ENCODE assay signal across 9 cellular contexts in the genomic region with DNA sequence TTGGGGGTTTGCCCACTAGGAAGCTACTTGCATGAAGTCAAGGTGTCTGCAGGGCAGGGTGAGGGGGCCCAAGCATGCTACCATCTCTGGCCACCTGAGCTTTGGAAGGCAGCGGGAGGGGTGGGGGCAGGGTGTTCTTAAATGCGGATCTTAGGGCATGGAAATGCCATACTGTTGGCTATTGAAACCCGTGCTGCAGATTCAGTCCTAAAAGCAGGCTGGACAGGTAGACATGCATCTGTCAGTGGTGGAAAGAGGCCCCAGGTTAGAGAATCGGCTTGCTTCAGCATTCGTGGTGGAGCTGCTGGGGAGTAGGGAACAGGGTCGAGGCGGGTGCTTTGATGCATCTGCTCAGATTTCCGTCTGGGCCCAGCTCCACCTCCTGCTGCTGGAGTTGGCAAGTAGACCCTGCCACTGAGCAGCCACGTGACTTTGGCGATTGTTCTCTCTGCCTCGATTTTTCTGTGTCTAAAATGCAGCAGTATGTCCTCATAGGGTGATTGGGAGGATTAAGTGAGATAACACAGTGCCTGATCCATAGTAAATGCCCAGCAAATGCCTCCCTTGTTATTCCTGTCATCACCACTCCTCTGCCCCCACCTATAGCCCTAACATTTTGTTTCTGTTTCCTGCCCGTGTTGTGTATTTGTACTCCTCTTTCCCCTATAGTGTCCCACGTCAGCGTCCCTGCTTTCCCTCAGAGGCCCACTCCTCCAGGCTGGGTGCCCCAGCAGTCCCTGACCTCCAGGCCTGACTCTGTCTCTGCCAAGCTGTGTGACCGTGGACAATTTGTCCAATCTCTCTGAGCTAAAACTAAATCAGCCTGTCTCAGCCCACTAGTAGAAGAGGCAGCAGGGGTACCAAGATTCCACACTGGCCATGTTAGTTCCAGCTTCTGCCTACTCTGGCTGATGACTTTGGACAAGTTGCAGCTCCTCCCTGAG. TPM values are rescaled to one million over a fixed set of nuclear protein-coding genes. Genes with fewer than 3 reads are reported as not detected.
DNase-seq lines count a peak whose midpoint lies in the region; ATAC-seq, FAIRE-seq and TF ChIP-seq lines count a peak whose summit lies in the region.
"Had no signal": no experiment of that assay in that cellular context is flagged by ENCODE, and none has a peak within 500 bp of the region (broad histone marks: within the 10 kb centered on the region; RNA-seq: fewer than 3 reads in every experiment).

No MANE protein-coding gene starts in this region.

- H3K9me3 Mint-ChIP-seq in H9: no peaks in the 10 kb centered on the region; a peak in 1 of 5 replicates

- peak overlapping the region; percentile 18 to 87 (median 58); a peak in 4 of 7 replicates for H3K27ac Mint-ChIP-seq in H9

- H3K4me2 ChIP-seq in H9 (ENCODE audit: insufficient read depth, insufficient read length, low read length): no peak overlapping the region
- H3K4me2 ChIP-seq in SK-N-SH: peak overlapping the region; percentile 77

- no peak overlapping the region for H2AK5ac ChIP-seq in H9 (ENCODE audit: insufficient read length, low read length)

- POLR2A ChIA-PET in SK-N-SH (lab: Yijun Ruan, JAX): no interaction called here

- no peak for TF ChIP-seq CTCF in H9 (conservative IDR thresholded peaks at IDR 0.05)
- TF ChIP-seq CTCF in SK-N-SH (IDR thresholded peaks at IDR 0.05): no peak
- no peak for TF ChIP-seq CTCF in gastroesophageal sphincter (IDR thresholded peaks at IDR 0.05)
- no peak for TF ChIP-seq CTCF in psoas muscle (IDR thresholded peaks at IDR 0.05)

- intact Hi-C loops in psoas muscle (cut with DNase I): loop anchor here in 1 of 2 donors (10.0 kb wide), 1 partner anchor 236 kb away; no protein-coding TSS in a partner anchor

- no peak overlapping the region; the same call in 1 of the 2 replicates for H3K14ac ChIP-seq in H9 (ENCODE audit: insufficient read depth, low read length)

- no peak overlapping the region for H4K91ac ChIP-seq in H9 (ENCODE audit: insufficient read length, low read depth, low read length)

- H2BK15ac ChIP-seq in H9 (ENCODE audit: low read depth, low read length): no peak overlapping the region

- no peak overlapping the region for H4K8ac ChIP-seq in H9 (replicated peaks; ENCODE audit: insufficient read length, low read depth, low read length)

- peaks cover 81 to 88% of the 10 kb centered on the region in 2 experiments for H3K4me1 Mint-ChIP-seq in H9

- no peak for TF ChIP-seq RAD21 in SK-N-SH (IDR thresholded peaks at IDR 0.05; ENCODE audit: low read length)

- peaks cover 1% of the 10 kb centered on the region for H3K23me2 ChIP-seq in H9 (ENCODE audit: insufficient read length, low read depth, low read length, poor library complexity, severe bottlenecking)

- peaks cover 13% of the 10 kb centered on the region for H3F3A ChIP-seq in SK-N-SH (replicated peaks; ENCODE audit: insufficient read depth)

- H3K23ac ChIP-seq in H9 (ENCODE audit: insufficient read length, low read depth, low read length): no peak overlapping the region

- no peak overlapping the region for H3K18ac ChIP-seq in H9 (ENCODE audit: insufficient read length, low read depth, low read length)

- no peak for DNase-seq in H9
- DNase-seq in SK-N-SH: no peak
- DNase-seq in psoas muscle: peak; percentile 52 to 74
- DNase-seq in GM19239 (ENCODE audit: insufficient read length, low spot score): no peak
- DNase-seq in activated CD4-positive, CD25-positive, alpha-beta regulatory T cell treated with anti-CD3 and anti-CD28 coated beads, Interleukin-2, amount 50 U/mL, for 72 hours: no peak
- DNase-seq: activated T-cell treated with anti-CD3 and anti-CD28 coated beads for 4 hours had no signal

- H2BK120ac ChIP-seq in H9 (ENCODE audit: low read depth, low read length, poor library complexity, severe bottlenecking): no peak overlapping the region

- no peaks in the 10 kb centered on the region for H3K9me3 ChIP-seq in H9 (ENCODE audit: control insufficient read depth, low read depth, low read length)
- H3K9me3 ChIP-seq in SK-N-SH: no peaks in the 10 kb centered on the region
- H3K9me3 ChIP-seq in gastroesophageal sphincter: no peaks in the 10 kb centered on the region
- H3K9me3 ChIP-seq in psoas muscle: no peaks in the 10 kb centered on the region

- H3K4me3 ChIP-seq in SK-N-SH (ENCODE audit: low read depth in 2 of 2, low read length in 1 of 2): peak overlapping the region in 1 of 2 experiments; percentile 23; a peak in 1 of 4 replicates
- no peak overlapping the region for H3K4me3 ChIP-seq in gastroesophageal sphincter
- peak overlapping the region; percentile 50 for H3K4me3 ChIP-seq in psoas muscle

- H3K4me1 ChIP-seq in H9 (ENCODE audit: insufficient read depth, low read length) (no peaks in the 10 kb centered on the region; the same call in 1 of the 2 replicates), SK-N-SH (ENCODE audit: control insufficient read depth in 1 of 2, insufficient read depth in 2 of 2, low read depth in 1 of 2, low read length in 1 of 2) (peaks cover 25 to 32% of the 10 kb centered on the region in 2 experiments; a peak in 3 of 4 replicates), gastroesophageal sphincter (peaks cover 0 to 85% (median 41%) of the 10 kb centered on the region in 3 donors), psoas muscle (peaks cover 97% of the 10 kb centered on the region)

- H3K79me2 ChIP-seq in H9 (ENCODE audit: insufficient read depth, low read length): peaks cover 60% of the 10 kb centered on the region
- H3K79me2 ChIP-seq in SK-N-SH (ENCODE audit: insufficient read depth): peaks cover 97% of the 10 kb centered on the region

- peak overlapping the region in 1 of 2 experiments; percentile 27; a peak in 1 of 5 replicates for H3K4me3 Mint-ChIP-seq in H9

- H3K27me3 Mint-ChIP-seq in H9 (ENCODE audit: low read depth): no peaks in the 10 kb centered on the region

- H3K27me3 ChIP-seq in H9 (ENCODE audit: insufficient read depth, low read length) (no peaks in the 10 kb centered on the region), SK-N-SH (ENCODE audit: insufficient read depth) (no peaks in the 10 kb centered on the region), gastroesophageal sphincter (no peaks in the 10 kb centered on the region), psoas muscle (ENCODE audit: insufficient read depth in 3 of 3, low read length in 2 of 3) (no peaks in the 10 kb centered on the region)

- no peak overlapping the region for H3T11ph ChIP-seq in H9 (ENCODE audit: low read length)

- H2BK20ac ChIP-seq in H9 (ENCODE audit: low read depth, low read length, poor library complexity, severe bottlenecking): no peak overlapping the region

- H3K79me1 ChIP-seq in H9 (ENCODE audit: insufficient read depth, low read depth, low read length, poor library complexity, severe bottlenecking): no peaks in the 10 kb centered on the region

- ATAC-seq in gastroesophageal sphincter: peak; percentile 21
- peak; percentile 55 to 68 (median 60) for ATAC-seq in psoas muscle
- ATAC-seq in HG02885 (IDR thresholded peaks at IDR 0.05; ENCODE audit: poor library complexity, unreplicated experiment): no peak
- ATAC-seq in HG02938 (IDR thresholded peaks at IDR 0.05; ENCODE audit: unreplicated experiment): no peak

- peaks cover 2 to 17% (median 10%) of the 10 kb centered on the region in 3 experiments; a peak in 6 of 7 replicates for H3K36me3 Mint-ChIP-seq in H9 (ENCODE audit: insufficient read depth in 1 of 3, low read depth in 3 of 3)

- H3K36me3 ChIP-seq in SK-N-SH (replicated peaks in 1 of 2; ENCODE audit: control insufficient read depth in 1 of 2, insufficient read depth in 2 of 2, low read length in 1 of 2) (no peaks in the 10 kb centered on the region), gastroesophageal sphincter (no peaks in the 10 kb centered on the region), psoas muscle (ENCODE audit: insufficient read depth in 1 of 2, low read depth in 1 of 2) (no peaks in the 10 kb centered on the region)

- H3K9ac ChIP-seq in H9 (ENCODE audit: extremely low read depth, insufficient read length, low read length): no peak overlapping the region
- no peak overlapping the region for H3K9ac ChIP-seq in SK-N-SH

- H4K20me1 ChIP-seq in H9 (ENCODE audit: control insufficient read depth, insufficient read depth, insufficient read length) (no peaks in the 10 kb centered on the region), SK-N-SH (ENCODE audit: insufficient read depth) (peaks cover 91% of the 10 kb centered on the region)

- no peak for TF ChIP-seq POLR2A in gastroesophageal sphincter (IDR thresholded peaks at IDR 0.05)

- H3K56ac ChIP-seq in H9 (ENCODE audit: insufficient read length, low read depth, low read length): no peak overlapping the region

- H3K27ac ChIP-seq in H9 (ENCODE audit: insufficient read length, low read depth, low read length) (no peak overlapping the region), SK-N-SH (ENCODE audit: low read depth in 2 of 2, low read length in 1 of 2) (peak overlapping the region in 1 of 2 experiments; percentile 84; a peak in 1 of 4 replicates), gastroesophageal sphincter (peak overlapping the region in 2 of 4 donors; percentile 45 to 51), psoas muscle (peak overlapping the region; percentile 93)

- H3K4ac ChIP-seq in H9 (ENCODE audit: low read depth, low read length): no peak overlapping the region

- CTCF ChIA-PET in SK-N-SH (lab: Yijun Ruan, JAX): no interaction called here

- no peaks in the 10 kb centered on the region for H3K9me2 ChIP-seq in SK-N-SH

- no peak overlapping the region for H2AFZ ChIP-seq in H9 (ENCODE audit: low read length)
- no peak overlapping the region for H2AFZ ChIP-seq in SK-N-SH (ENCODE audit: low read depth)

- H4K5ac ChIP-seq in H9 (ENCODE audit: insufficient read length, low read depth, low read length): no peak overlapping the region

- no peak for FAIRE-seq in GM19239 (lab: Jason Lieb, UNC)

- H2BK5ac ChIP-seq in H9 (ENCODE audit: insufficient read length, low read length): no peak overlapping the region

- no peak for TF ChIP-seq EP300 in SK-N-SH (IDR thresholded peaks at IDR 0.05; ENCODE audit: borderline replicate concordance in 1 of 2, low read depth in 1 of 2, low read length in 1 of 2)
- no peak for TF ChIP-seq EP300 in gastroesophageal sphincter (IDR thresholded peaks at IDR 0.05)

- H2BK12ac ChIP-seq in H9 (ENCODE audit: insufficient read length, low read depth, low read length): no peak overlapping the region

- no CpG with 5 or more reads among the region's 15 CpGs for WGBS in H9 (ENCODE audit: extremely low coverage, insufficient read length, low lambda C conversion rate)
- WGBS in SK-N-SH (ENCODE audit: low lambda C conversion rate): 70% methylated on average over 11 of the region's 15 CpGs
- 40% methylated on average over 9 of the region's 15 CpGs; no CpG with 5 or more reads in 1 of the 2 donors for WGBS in gastroesophageal sphincter (ENCODE audit: low coverage in 1 of 2), 2 donors
- WGBS in psoas muscle, 3 donors: 21 to 28% (median 23%) methylated on average over 15 of the region's 15 CpGs

RNA-seq across cellular contexts. Expression of gene PPP1R37, which starts 5.8 kb away (rescaled TPM):
- total RNA-seq in H9 (2021) (29.9 and 33.6 TPM in 2 replicates), gastroesophageal sphincter (10 to 100 TPM; 22.6 to 51.4 (median 24.6) TPM), psoas muscle (10 to 100 TPM; 27.0 to 34.6 (median 29.1) TPM)
- polyA plus RNA-seq in SK-N-SH (2012; rRNA removed) (19.3 and 24.4 TPM in 2 replicates), psoas muscle (10 to 100 TPM; 25.5 to 39.5 (median 36.3) TPM)
- polyA plus RNA-seq in SK-N-SH (2012; cell fraction: cytosol; rRNA removed): 9.4 and 14.2 TPM in 2 replicates
- 53.9 and 70.9 TPM in 2 replicates for polyA plus RNA-seq in SK-N-SH (2012; cell fraction: nucleus; rRNA removed)

RNA-seq across cellular contexts. Expression of gene GEMIN7, which starts 19.7 kb away (rescaled TPM):
- total RNA-seq in H9 (2021): 46.0 and 47.2 TPM in 2 replicates
- polyA plus RNA-seq in SK-N-SH (2012; rRNA removed): 24.2 and 28.7 TPM in 2 replicates
- polyA plus RNA-seq in SK-N-SH (2012; cell fraction: cytosol; rRNA removed): 14.5 and 19.1 TPM in 2 replicates
- 16.1 and 16.5 TPM in 2 replicates for polyA plus RNA-seq in SK-N-SH (2012; cell fraction: nucleus; rRNA removed)
- 10 to 100 TPM in 3 of 4 donors, 1 to 10 TPM in 1; 6.4 to 17.6 (median 14.8) TPM for total RNA-seq in gastroesophageal sphincter
- 10 to 100 TPM; 19.6 to 27.3 (median 24.3) TPM for total RNA-seq in psoas muscle
- 10 to 100 TPM; 40.9 to 51.1 (median 50.3) TPM for polyA plus RNA-seq in psoas muscle

RNA-seq across cellular contexts. Expression of gene ZNF296, which starts 22.5 kb away (rescaled TPM):
- total RNA-seq in H9 (2021) (14.3 and 14.8 TPM in 2 replicates), gastroesophageal sphincter (under 1 TPM in 1 of 4 donors, not detected in 3; 0.50 TPM), psoas muscle (under 1 TPM in 3 of 4 donors, not detected in 1; 0.34 to 0.73 (median 0.36) TPM)
- polyA plus RNA-seq in SK-N-SH (2012; rRNA removed) (0.16 and 0.21 TPM in 2 replicates), psoas muscle (under 1 TPM; 0.22 to 0.62 (median 0.44) TPM)
- polyA plus RNA-seq in SK-N-SH (2012; cell fraction: cytosol; rRNA removed): 0.06 and 0.12 TPM in 2 replicates
- polyA plus RNA-seq in SK-N-SH (2012; cell fraction: nucleus; rRNA removed): 2.1 and 2.8 TPM in 2 replicates

RNA-seq across cellular contexts. Expression of gene CLASRP, which starts 59.9 kb away (rescaled TPM):
- total RNA-seq in H9 (2021): 87.0 and 87.1 TPM in 2 replicates
- polyA plus RNA-seq in SK-N-SH (2012; rRNA removed): 53.8 and 54.8 TPM in 2 replicates
- 17.8 and 18.8 TPM in 2 replicates for polyA plus RNA-seq in SK-N-SH (2012; cell fraction: cytosol; rRNA removed)
- polyA plus RNA-seq in SK-N-SH (2012; cell fraction: nucleus; rRNA removed): 283 and 291 TPM in 2 replicates
- total RNA-seq in gastroesophageal sphincter: 10 to 100 TPM; 33.6 to 82.5 (median 54.7) TPM
- 10 to 100 TPM; 37.4 to 65.9 (median 47.1) TPM for total RNA-seq in psoas muscle
- 10 to 100 TPM; 30.8 to 34.5 (median 33.2) TPM for polyA plus RNA-seq in psoas muscle

Comparison
In these comparisons a context has a peak if more than half of its experiments do, and no peak if none do; other contexts are left out.
1. DNase-seq: peak in psoas muscle (2 of 2); none in H9 (single experiment), SK-N-SH (single experiment), GM19239 (single experiment) and activated CD4-positive, CD25-positive, alpha-beta regulatory T cell treated with anti-CD3 and anti-CD28 coated beads, Interleukin-2, amount 50 U/mL, for 72 hours (single experiment).
2. ATAC-seq: peak in gastroesophageal sphincter (single experiment) and psoas muscle (4 of 4); none in HG02885 (single experiment) and HG02938 (single experiment).